In the genomic region with DNA sequence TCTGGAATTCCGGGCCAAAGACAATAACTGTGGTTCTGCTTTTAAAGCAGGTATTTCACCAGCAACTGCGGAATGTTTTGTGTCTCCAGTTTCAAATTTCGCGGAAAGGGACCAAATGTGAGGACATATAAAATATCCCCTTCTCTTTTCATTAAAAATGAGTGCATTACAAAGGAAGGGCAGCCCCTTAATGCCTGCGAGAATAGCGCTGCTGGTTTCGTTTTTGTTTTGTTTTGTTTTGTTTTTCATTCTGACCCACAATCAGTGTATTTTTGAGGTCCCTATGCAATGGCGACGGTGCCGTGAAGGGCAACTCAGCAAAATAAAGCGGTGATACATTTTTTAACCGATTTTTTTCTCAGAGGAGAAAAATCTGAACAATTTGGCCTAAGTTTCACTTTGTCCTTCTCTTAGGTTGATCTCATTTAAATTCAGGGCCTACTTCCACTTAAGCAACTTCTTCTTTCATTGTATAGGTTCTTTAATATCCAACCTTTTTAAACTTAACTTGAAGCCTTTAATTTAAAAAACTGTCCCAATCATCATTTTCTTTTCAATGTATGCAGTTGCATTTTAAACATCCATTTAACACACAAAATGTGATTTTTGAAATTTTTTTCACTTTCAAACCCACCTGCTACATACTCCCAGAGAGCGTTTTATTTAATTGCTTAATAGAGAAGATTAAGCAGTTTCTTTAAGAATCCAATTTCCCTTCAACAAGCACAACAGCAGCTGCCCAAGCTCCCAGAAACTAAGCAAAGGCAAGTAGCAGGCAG, we compare ENCODE assay signal across 8 cellular contexts. TPM values are rescaled to one million over a fixed set of nuclear protein-coding genes. Genes with fewer than 3 reads are reported as not detected.
DNase-seq lines count a peak whose midpoint lies in the region; ATAC-seq and TF ChIP-seq lines count a peak whose summit lies in the region.

No MANE protein-coding gene starts in this region.

- WGBS in ectodermal cell, 2 experiments = 5 to 10% methylated on average over 12 to 13 of the region's 13 CpGs

- peaks cover 4% of the 10 kb centered on the region for H3K27me3 Mint-ChIP-seq in nephron progenitor cell (ENCODE audit: low read depth, poor library complexity)

- ATAC-seq in HG02852 (IDR thresholded peaks at IDR 0.05; ENCODE audit: unreplicated experiment) (peak; percentile 30), Panc1 (no peak)

- peak; percentile 52 for DNase-seq in stimulated activated CD4-positive, alpha-beta T cell treated with anti-CD3 and anti-CD28 coated beads, Interleukin-15, amount 100 ng/mL, for 24 hours
- no peak for DNase-seq in stimulated activated CD4-positive, alpha-beta T cell treated with anti-CD3 and anti-CD28 coated beads, Interleukin-4, amount 100 ng/mL, for 4 hours
- DNase-seq in Panc1 (ENCODE audit: low read depth, low spot score) (no peak), nephron progenitor cell (no peak), NCI-H69 (lab: John Stamatoyannopoulos, UW) (no peak), SHP77 treated with DMSO at 0.1 percent for 48 hours (lab: John Stamatoyannopoulos, UW) (no peak)

- H3K27me3 ChIP-seq in Panc1 (ENCODE audit: control insufficient read depth, insufficient read depth, low read length) (no peaks in the 10 kb centered on the region), ectodermal cell (ENCODE audit: control insufficient read depth, insufficient read depth, low read length, poor library complexity, severe bottlenecking) (peaks cover 50% of the 10 kb centered on the region)

- peak overlapping the region; percentile 78 for H3K27ac ChIP-seq in Panc1 (ENCODE audit: low read length)
- no peak overlapping the region for H3K27ac ChIP-seq in ectodermal cell (ENCODE audit: insufficient read depth, low read depth, low read length, poor library complexity, severe bottlenecking)

- no peak for TF ChIP-seq CTCF in Panc1 (IDR thresholded peaks at IDR 0.05)
- TF ChIP-seq CTCF in nephron progenitor cell (IDR thresholded peaks at IDR 0.05) = no peak

- H3K9me3 ChIP-seq in Panc1 (ENCODE audit: control insufficient read depth, insufficient read depth, low read depth, low read length) (no peaks in the 10 kb centered on the region), ectodermal cell (ENCODE audit: control insufficient read depth, low read length) (no peaks in the 10 kb centered on the region)

- H3K9me3 Mint-ChIP-seq in nephron progenitor cell = no peaks in the 10 kb centered on the region

- H3K4me1 ChIP-seq in Panc1 (ENCODE audit: control insufficient read depth, insufficient read depth, low read length) (peaks cover 10% of the 10 kb centered on the region), ectodermal cell (ENCODE audit: control insufficient read depth, insufficient read depth, low read length) (peaks cover 18% of the 10 kb centered on the region)

- peaks cover 26% of the 10 kb centered on the region for H3K4me1 Mint-ChIP-seq in nephron progenitor cell

- TSS peak; percentile 66 for BruUV-seq in Panc1 (replicated peaks; lab: Mats Ljungman, UMichigan)

- H3K36me3 ChIP-seq in Panc1 (ENCODE audit: control insufficient read depth, insufficient read depth, low read length) (no peaks in the 10 kb centered on the region), ectodermal cell (ENCODE audit: control insufficient read depth, insufficient read depth, low read length) (no peaks in the 10 kb centered on the region)

- no peak overlapping the region for H3K27ac Mint-ChIP-seq in nephron progenitor cell

- POLR2A ChIA-PET in Panc1 (lab: Charles Lee) = no interaction called here

- intact Hi-C loops in Panc1 (cut with micrococcal nuclease; ENCODE audit: unreplicated experiment) = no loop called here

- H3K4me3 ChIP-seq in Panc1 (ENCODE audit: low read depth in 2 of 2, low read length in 2 of 2) (peak overlapping the region; percentile 75 to 86), ectodermal cell (ENCODE audit: insufficient read depth, low read depth, low read length) (peak overlapping the region; percentile 77)

- CTCF ChIA-PET in Panc1 (lab: Charles Lee) = no interaction called here

- no peaks in the 10 kb centered on the region for H3K36me3 Mint-ChIP-seq in nephron progenitor cell (ENCODE audit: low read depth)

- H3K4me3 Mint-ChIP-seq in nephron progenitor cell = peak overlapping the region; percentile 84

- in situ Hi-C loops in Panc1 (cut with HindIII; ENCODE audit: low pct_unique_long_range_greater_than_20kb, low sequenced_read_pairs) = no loop called here

RNA-seq across cellular contexts. Expression of a gene that starts 2.9 kb away (rescaled TPM):
- total RNA-seq in Panc1 (2021; ENCODE audit: unreplicated experiment) = 10.3 TPM
- polyA plus RNA-seq in Panc1 (2012; ENCODE audit: insufficient read length) = 5.3 TPM
- 2.3 TPM for polyA plus RNA-seq in ectodermal cell (2013, experiment 1 of 4)
- polyA plus RNA-seq in ectodermal cell (2013, experiment 2 of 4) = 2.6 TPM
- polyA plus RNA-seq in ectodermal cell (2013, experiment 3 of 4) = 1.7 TPM
- polyA plus RNA-seq in ectodermal cell (2013, experiment 4 of 4) = 1.7 TPM
